Comparison of ENCODE assay signal across 8 cellular contexts in genomic region chr11:19777342-19778102, GRCh38.
DNase-seq lines count a peak whose midpoint lies in the region; ATAC-seq and TF ChIP-seq lines count a peak whose summit lies in the region.

No MANE protein-coding gene starts in this region.

- no peak for TF ChIP-seq EP300 in stomach (IDR thresholded peaks at IDR 0.05)

- peak; percentile 76 for ATAC-seq in GM19438 (IDR thresholded peaks at IDR 0.05; ENCODE audit: low read depth, unreplicated experiment)
- ATAC-seq in HG03378 (IDR thresholded peaks at IDR 0.05; ENCODE audit: unreplicated experiment): peak; percentile 92

- H3K4me3 ChIP-seq in stomach: peak overlapping the region; percentile 50 to 61 (median 56)

- H3K9me3 ChIP-seq in stomach: no peaks in the 10 kb centered on the region

- intact Hi-C loops in stomach (cut with DNase I; ENCODE audit: low total_unique reads): no loop called here

- TF ChIP-seq POLR2A in stomach (IDR thresholded peaks at IDR 0.05): no peak

- peaks cover 0 to 21% (median 9%) of the 10 kb centered on the region in 3 donors for H3K27me3 ChIP-seq in stomach

- DNase-seq in ELR (ENCODE audit: low read depth) (peak; percentile 71), astrocyte of the hippocampus (ENCODE audit: low read depth, low spot score) (peak; percentile 60), kidney glomerular epithelial cell (lab: John Stamatoyannopoulos, UW) (peak; percentile 92), stomach (no peak), NCI-H2107 treated with DMSO at 0.1 percent for 48 hours (lab: John Stamatoyannopoulos, UW; ENCODE audit: unreplicated experiment) (no peak), NCI-H510A (lab: John Stamatoyannopoulos, UW) (no peak)

- no peak for TF ChIP-seq CTCF in stomach (IDR thresholded peaks at IDR 0.05)

- WGBS in stomach, 5 donors: 1 to 6% (median 2%) methylated on average over 24 to 33 of the region's 33 CpGs

- H3K36me3 ChIP-seq in stomach: no peaks in the 10 kb centered on the region

- H3K4me1 ChIP-seq in stomach: peaks cover 6 to 37% (median 20%) of the 10 kb centered on the region in 4 donors

- peak overlapping the region; percentile 66 to 83 (median 79) for H3K27ac ChIP-seq in stomach

Comparison
In these comparisons a context has a peak if more than half of its experiments do, and no peak if none do; other contexts are left out.
1. DNase-seq: peak in ELR (single experiment), astrocyte of the hippocampus (single experiment) and kidney glomerular epithelial cell (single experiment); none in stomach (single experiment), NCI-H2107 treated with DMSO at 0.1 percent for 48 hours (single experiment) and NCI-H510A (single experiment).